In genomic region chr6:4774715-4775590, GRCh38 we compare ENCODE assay signal across 8 cellular contexts. TPM values are rescaled to one million over a fixed set of nuclear protein-coding genes. Genes with fewer than 3 reads are reported as not detected.
DNase-seq lines count a peak whose midpoint lies in the region; ATAC-seq and TF ChIP-seq lines count a peak whose summit lies in the region.

No MANE protein-coding gene starts in this region.

- H3K4me1 Mint-ChIP-seq in activated T-helper 1 cell treated with anti-CD3 and anti-CD28 coated beads, Interleukin-12 subunit alpha, Interleukin-12 subunit beta, Interleukin-2, Interleukin-4 antibody, amounts not matched to agents 30 ng/mL and 10 ng/mL and 1 ng/mL, durations not matched to agents 14 hours and 24 hours and 36 hours (ENCODE audit: low read depth) = peaks cover 42% of the 10 kb centered on the region
- peaks cover 23% of the 10 kb centered on the region for H3K4me1 Mint-ChIP-seq in osteocyte (ENCODE audit: unreplicated experiment)

- peak overlapping the region; percentile 39 for H3K4me3 ChIP-seq in DOHH2 (ENCODE audit: low read length)
- peak overlapping the region; percentile 26 to 80 for H3K4me3 ChIP-seq in gastroesophageal sphincter

- H4K20me1 ChIP-seq in DOHH2 (ENCODE audit: control insufficient read depth, insufficient read depth, low read depth, low read length) = peaks cover 11% of the 10 kb centered on the region

- peaks cover 8% of the 10 kb centered on the region; the same call in 1 of the 2 replicates for H3K9me3 ChIP-seq in DOHH2 (ENCODE audit: control insufficient read depth, insufficient read depth, low read length)
- no peaks in the 10 kb centered on the region for H3K9me3 ChIP-seq in gastroesophageal sphincter

- H3K36me3 Mint-ChIP-seq in activated T-helper 1 cell treated with anti-CD3 and anti-CD28 coated beads, Interleukin-12 subunit alpha, Interleukin-12 subunit beta, Interleukin-2, Interleukin-4 antibody, amounts not matched to agents 30 ng/mL and 10 ng/mL and 1 ng/mL, durations not matched to agents 14 hours and 24 hours and 36 hours (ENCODE audit: low read depth) = peaks cover 9% of the 10 kb centered on the region
- peaks cover 2% of the 10 kb centered on the region for H3K36me3 Mint-ChIP-seq in osteocyte (ENCODE audit: unreplicated experiment)

- H3K79me2 ChIP-seq in DOHH2 (ENCODE audit: control insufficient read depth, low read length) = peaks cover 30% of the 10 kb centered on the region

- peaks cover 10% of the 10 kb centered on the region for H3F3A ChIP-seq in DOHH2 (ENCODE audit: control insufficient read depth, insufficient read depth)

- H3K36me3 ChIP-seq in DOHH2 (ENCODE audit: control insufficient read depth, low read length) (no peaks in the 10 kb centered on the region), gastroesophageal sphincter (no peaks in the 10 kb centered on the region)

- H3K4me1 ChIP-seq in DOHH2 (ENCODE audit: control insufficient read depth, low read length) (peaks cover 19% of the 10 kb centered on the region), gastroesophageal sphincter (peaks cover 0 to 34% (median 3%) of the 10 kb centered on the region in 3 donors)

- TF ChIP-seq EP300 in gastroesophageal sphincter (IDR thresholded peaks at IDR 0.05) = no peak

- TF ChIP-seq POLR2A in gastroesophageal sphincter (IDR thresholded peaks at IDR 0.05) = no peak

- no peak for TF ChIP-seq CTCF in DOHH2 (IDR thresholded peaks at IDR 0.05; ENCODE audit: low read depth, low read length, poor library complexity, severe bottlenecking)
- TF ChIP-seq CTCF in gastroesophageal sphincter (IDR thresholded peaks at IDR 0.05) = no peak
- TF ChIP-seq CTCF in osteocyte (IDR thresholded peaks at IDR 0.05) = no peak

- intact Hi-C loops in activated T-helper 1 cell treated with anti-CD3 and anti-CD28 coated beads, Interleukin-12 subunit alpha, Interleukin-12 subunit beta, Interleukin-2, Interleukin-4 antibody, amounts not matched to agents 30 ng/mL and 10 ng/mL and 1 ng/mL, durations not matched to agents 14 hours and 24 hours and 36 hours (cut with micrococcal nuclease) = loop anchor here (2.0 to 10.0 kb wide), 6 partner anchors 72 to 1230 kb away; partner anchors contain the start of genes ECI2 and NRN1
- intact Hi-C loops in posterior vena cava (cut with DNase I) = loop anchor here in 1 of 2 donors (5.0 kb wide), 1 partner anchor 128 kb away; no protein-coding TSS in a partner anchor

- DNase-seq in Kasumi-1 (lab: John Stamatoyannopoulos, UW) (peak; percentile 47 to 51), osteocyte (ENCODE audit: extremely low spot score, unreplicated experiment) (no peak), posterior vena cava (ENCODE audit: low spot score) (no peak)
- DNase-seq in activated T-helper 1 cell treated with anti-CD3 and anti-CD28 coated beads, Interleukin-12 subunit alpha, Interleukin-12 subunit beta, Interleukin-2, Interleukin-4 antibody, amounts not matched to agents 30 ng/mL and 10 ng/mL and 1 ng/mL, durations not matched to agents 14 hours and 24 hours and 36 hours (ENCODE audit: low spot score) = no peak

- no peaks in the 10 kb centered on the region for H3K9me2 ChIP-seq in DOHH2 (replicated peaks; ENCODE audit: control insufficient read depth, low read length)

- peak overlapping the region; percentile 89 for H3K4me3 Mint-ChIP-seq in activated T-helper 1 cell treated with anti-CD3 and anti-CD28 coated beads, Interleukin-12 subunit alpha, Interleukin-12 subunit beta, Interleukin-2, Interleukin-4 antibody, amounts not matched to agents 30 ng/mL and 10 ng/mL and 1 ng/mL, durations not matched to agents 14 hours and 24 hours and 36 hours
- H3K4me3 Mint-ChIP-seq in osteocyte (ENCODE audit: unreplicated experiment) = peak overlapping the region; percentile 73

- 20 to 26% methylated on average over 19 to 21 of the region's 55 CpGs for WGBS in gastroesophageal sphincter (ENCODE audit: low coverage in 1 of 2), 2 donors

- peak overlapping the region; percentile 87 for H3K27ac Mint-ChIP-seq in activated T-helper 1 cell treated with anti-CD3 and anti-CD28 coated beads, Interleukin-12 subunit alpha, Interleukin-12 subunit beta, Interleukin-2, Interleukin-4 antibody, amounts not matched to agents 30 ng/mL and 10 ng/mL and 1 ng/mL, durations not matched to agents 14 hours and 24 hours and 36 hours
- H3K27ac Mint-ChIP-seq in osteocyte (ENCODE audit: unreplicated experiment) = peak overlapping the region; percentile 65

- ATAC-seq in gastroesophageal sphincter (no peak), HG02588 (IDR thresholded peaks at IDR 0.05; ENCODE audit: unreplicated experiment) (no peak), HG03095 (IDR thresholded peaks at IDR 0.05; ENCODE audit: unreplicated experiment) (no peak)

- H3K27me3 ChIP-seq in DOHH2 (ENCODE audit: control insufficient read depth, low read length) = peaks cover 35% of the 10 kb centered on the region
- no peaks in the 10 kb centered on the region for H3K27me3 ChIP-seq in gastroesophageal sphincter

- H3K4me2 ChIP-seq in DOHH2 (ENCODE audit: low read length) = peak overlapping the region; percentile 18

- peaks cover 34% of the 10 kb centered on the region for H3K9me3 Mint-ChIP-seq in activated T-helper 1 cell treated with anti-CD3 and anti-CD28 coated beads, Interleukin-12 subunit alpha, Interleukin-12 subunit beta, Interleukin-2, Interleukin-4 antibody, amounts not matched to agents 30 ng/mL and 10 ng/mL and 1 ng/mL, durations not matched to agents 14 hours and 24 hours and 36 hours
- H3K9me3 Mint-ChIP-seq in osteocyte (ENCODE audit: unreplicated experiment) = peaks cover 16% of the 10 kb centered on the region

- H3K27me3 Mint-ChIP-seq in activated T-helper 1 cell treated with anti-CD3 and anti-CD28 coated beads, Interleukin-12 subunit alpha, Interleukin-12 subunit beta, Interleukin-2, Interleukin-4 antibody, amounts not matched to agents 30 ng/mL and 10 ng/mL and 1 ng/mL, durations not matched to agents 14 hours and 24 hours and 36 hours (ENCODE audit: insufficient read depth) = peaks cover 35% of the 10 kb centered on the region
- peaks cover 26% of the 10 kb centered on the region for H3K27me3 Mint-ChIP-seq in osteocyte (ENCODE audit: unreplicated experiment)

- H3K27ac ChIP-seq in DOHH2 (ENCODE audit: low read depth, low read length) (no peak overlapping the region), gastroesophageal sphincter (peak overlapping the region; percentile 4 to 91 (median 90))

RNA-seq across cellular contexts. Expression of gene CDYL, which starts 1.3 kb away (rescaled TPM):
- 26.8 and 29.5 TPM in 2 replicates for total RNA-seq in activated T-helper 1 cell treated with anti-CD3 and anti-CD28 coated beads, Interleukin-12 subunit alpha, Interleukin-12 subunit beta, Interleukin-2, Interleukin-4 antibody, amounts not matched to agents 30 ng/mL and 10 ng/mL and 1 ng/mL, durations not matched to agents 14 hours and 24 hours and 36 hours
- total RNA-seq in gastroesophageal sphincter (10 to 100 TPM; 32.0 to 68.3 (median 54.0) TPM), osteocyte (39.8 and 40.4 TPM in 2 replicates), posterior vena cava (10 to 100 TPM; 38.7 to 38.8 TPM)

Comparison
In these comparisons a context has a peak if more than half of its experiments do, and no peak if none do; other contexts are left out.
1. DNase-seq: peak in Kasumi-1 (2 of 2); none in activated T-helper 1 cell treated with anti-CD3 and anti-CD28 coated beads, Interleukin-12 subunit alpha, Interleukin-12 subunit beta, Interleukin-2, Interleukin-4 antibody, amounts not matched to agents 30 ng/mL and 10 ng/mL and 1 ng/mL, durations not matched to agents 14 hours and 24 hours and 36 hours (single experiment), osteocyte (single experiment) and posterior vena cava (single experiment).